ENCODE assay signal across 1 cellular context in genomic region chr13:20891768-20892167, GRCh38.
A peak's percentile ranks its signal among the peaks of the same experiment; 100 is the strongest.
TF ChIP-seq lines count a peak whose summit lies in the region.

No MANE protein-coding gene starts in this region.

TF ChIP-seq in HepG2, 621 proteins besides CTCF, POLR2A, EP300 and RAD21:
- TF ChIP-seq NCOA1 (CRISPR knock-in tag; IDR thresholded peaks at IDR 0.05): no peak
- TF ChIP-seq ZBTB46 (CRISPR knock-in tag; IDR thresholded peaks at IDR 0.05; ENCODE audit: borderline replicate concordance): no peak
- TF ChIP-seq ZNF121 (CRISPR knock-in tag; IDR thresholded peaks at IDR 0.05): peak; percentile 77
- TF ChIP-seq ZNF891 (CRISPR knock-in tag; IDR thresholded peaks at IDR 0.05): no peak
